27 cellular contexts compared by ENCODE assay signal in genomic region chr11:19502691-19503253, GRCh38.
"Had no signal": no experiment of that assay in that cellular context is flagged by ENCODE, and none has a peak within 500 bp of the region (broad histone marks: within the 10 kb centered on the region; RNA-seq: fewer than 3 reads in every experiment).

No MANE protein-coding gene starts in this region.

- FAIRE-seq: urothelium cell line had no signal

- H3K9me3 ChIP-seq: stomach, suprapubic skin, testis, thoracic aorta, thyroid gland, tibial artery, tibial nerve, transverse colon, upper lobe of left lung, upper lobe of right lung, uterus, vagina had no signal

- H3K4me3 ChIP-seq: stomach, suprapubic skin, testis, thoracic aorta, thyroid gland, tibial artery, tibial nerve, transverse colon, upper lobe of left lung, upper lobe of right lung, uterus, vagina had no signal

- ATAC-seq: stimulated activated effector memory CD8-positive, alpha-beta T cell treated with anti-CD3 and anti-CD28 coated beads, Interleukin-12 subunit alpha, Interleukin-12 subunit beta, amount 100 ng/mL, for 72 hours; stimulated activated memory B cell treated with anti-CD40 and anti-IgM and Interleukin-4, amounts not matched to agents 10 μg/mL and 1 μg/mL and 100 μg/mL, for 72 hours; stimulated activated naive B cell treated with anti-CD40 and anti-IgM and Interleukin-4, amounts not matched to agents 10 μg/mL and 1 μg/mL and 100 μg/mL, for 72 hours; stimulated activated naive CD8-positive, alpha-beta T cell treated with anti-CD3 and anti-CD28 coated beads, Interleukin-15, amount 100 ng/mL, for 72 hours; stimulated activated naive CD8-positive, alpha-beta T cell treated with anti-CD3 and anti-CD28 coated beads, Interleukin-15, Interleukin-2, amounts not matched to agents 100 U/mL and 50 U/mL, for 24 hours; upper lobe of right lung had no signal

- H3K27me3 ChIP-seq: stomach, testis, thyroid gland, tibial artery, tibial nerve, transverse colon, upper lobe of left lung, upper lobe of right lung, uterus, vagina had no signal

- H3K36me3 ChIP-seq: stomach, suprapubic skin, thoracic aorta, thyroid gland, tibial artery, tibial nerve, transverse colon, upper lobe of left lung, upper lobe of right lung, uterus, vagina had no signal

- H3K4me1 ChIP-seq: stomach, suprapubic skin, testis, tibial artery, transverse colon, upper lobe of left lung, upper lobe of right lung, uterus had no signal

- H3K27ac ChIP-seq: stomach, suprapubic skin, testis, thoracic aorta, thyroid gland, tibial artery, tibial nerve, transverse colon, upper lobe of left lung, upper lobe of right lung, uterus, vagina had no signal

- DNase-seq: stimulated activated CD4-positive, alpha-beta T cell treated with anti-CD3 and anti-CD28 coated beads, Interleukin-2, amount 100 ng/mL, for 48 hours; stimulated activated CD4-positive, alpha-beta T cell treated with anti-CD3 and anti-CD28 coated beads, Interleukin-4, amount 100 ng/mL, for 1 hour; stimulated activated CD4-positive, alpha-beta T cell treated with anti-CD3 and anti-CD28 coated beads, Interleukin-4, amount 100 ng/mL, for 24 hours; stimulated activated CD4-positive, alpha-beta T cell treated with anti-CD3 and anti-CD28 coated beads, Interleukin-4, amount 100 ng/mL, for 4 hours; stimulated activated CD8-positive, alpha-beta memory T cell treated with anti-CD3 and anti-CD28 coated beads, Interleukin-4, amount 100 ng/mL, for 48 hours; stimulated activated naive B cell treated with anti-CD40 and anti-IgM and Interleukin-4, amounts not matched to agents 10 μg/mL and 1 μg/mL and 100 μg/mL, for 72 hours; stimulated activated naive CD4-positive, alpha-beta T cell; stimulated activated naive CD4-positive, alpha-beta T cell treated with Interleukin-2 at 50 U/mL for 16 hours; stimulated activated naive CD8-positive, alpha-beta T cell treated with anti-CD3 and anti-CD28 coated beads, Interleukin-15, amount 100 ng/mL, for 72 hours; stimulated activated naive CD8-positive, alpha-beta T cell treated with anti-CD3 and anti-CD28 coated beads, Interleukin-15, Interleukin-2, amounts not matched to agents 100 U/mL and 50 U/mL, for 24 hours; stomach; substantia nigra; testis; thyroid gland; tibial artery; transverse colon; trophoblast cell; upper lobe of left lung; upper lobe of right lung; uterus had no signal
